Comparison of ENCODE assay signal across 1 cellular context in genomic region chr6:85435872-85436271, GRCh38.
TF ChIP-seq lines count a peak whose summit lies in the region.

No MANE protein-coding gene starts in this region.

TF ChIP-seq in SK-N-SH treated with all-trans-retinoic acid at 6 μM for 48 hours, 23 proteins besides CTCF, POLR2A, EP300 and RAD21 (continued from another document):
- TF ChIP-seq PATZ1 (CRISPR knock-in tag; IDR thresholded peaks at IDR 0.05; ENCODE audit: borderline replicate concordance) = no peak
- TF ChIP-seq CSDC2 (CRISPR knock-in tag; IDR thresholded peaks at IDR 0.05) = no peak
- no peak for TF ChIP-seq ZNF8 (CRISPR knock-in tag; IDR thresholded peaks at IDR 0.05)
- TF ChIP-seq RARB (CRISPR knock-in tag; IDR thresholded peaks at IDR 0.05) = no peak
- no peak for TF ChIP-seq ZFP30 (CRISPR knock-in tag; IDR thresholded peaks at IDR 0.05)
- TF ChIP-seq TCF4 (CRISPR knock-in tag; IDR thresholded peaks at IDR 0.05; ENCODE audit: borderline replicate concordance) = no peak
- no peak for TF ChIP-seq CSRNP3 (CRISPR knock-in tag; IDR thresholded peaks at IDR 0.05)
- TF ChIP-seq TOX (CRISPR knock-in tag; IDR thresholded peaks at IDR 0.05; ENCODE audit: borderline replicate concordance) = no peak
- TF ChIP-seq, protein P1, sequence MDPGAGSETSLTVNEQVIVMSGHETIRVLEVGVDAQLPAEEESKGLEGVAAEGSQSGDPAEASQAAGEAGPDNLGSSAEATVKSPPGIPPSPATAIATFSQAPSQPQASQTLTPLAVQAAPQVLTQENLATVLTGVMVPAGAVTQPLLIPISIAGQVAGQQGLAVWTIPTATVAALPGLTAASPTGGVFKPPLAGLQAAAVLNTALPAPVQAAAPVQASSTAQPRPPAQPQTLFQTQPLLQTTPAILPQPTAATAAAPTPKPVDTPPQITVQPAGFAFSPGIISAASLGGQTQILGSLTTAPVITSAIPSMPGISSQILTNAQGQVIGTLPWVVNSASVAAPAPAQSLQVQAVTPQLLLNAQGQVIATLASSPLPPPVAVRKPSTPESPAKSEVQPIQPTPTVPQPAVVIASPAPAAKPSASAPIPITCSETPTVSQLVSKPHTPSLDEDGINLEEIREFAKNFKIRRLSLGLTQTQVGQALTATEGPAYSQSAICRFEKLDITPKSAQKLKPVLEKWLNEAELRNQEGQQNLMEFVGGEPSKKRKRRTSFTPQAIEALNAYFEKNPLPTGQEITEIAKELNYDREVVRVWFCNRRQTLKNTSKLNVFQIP (CRISPR knock-in tag; IDR thresholded peaks at IDR 0.05; ENCODE audit: borderline replicate concordance, low read depth) = no peak
- no peak for TF ChIP-seq ZC3H10 (CRISPR knock-in tag; IDR thresholded peaks at IDR 0.05)
TF ChIP-seq in SK-N-SH treated with all-trans-retinoic acid at 6 μM for 48 hours: peak in this region for 0.
